15 cellular contexts compared by ENCODE assay signal in the genomic region with DNA sequence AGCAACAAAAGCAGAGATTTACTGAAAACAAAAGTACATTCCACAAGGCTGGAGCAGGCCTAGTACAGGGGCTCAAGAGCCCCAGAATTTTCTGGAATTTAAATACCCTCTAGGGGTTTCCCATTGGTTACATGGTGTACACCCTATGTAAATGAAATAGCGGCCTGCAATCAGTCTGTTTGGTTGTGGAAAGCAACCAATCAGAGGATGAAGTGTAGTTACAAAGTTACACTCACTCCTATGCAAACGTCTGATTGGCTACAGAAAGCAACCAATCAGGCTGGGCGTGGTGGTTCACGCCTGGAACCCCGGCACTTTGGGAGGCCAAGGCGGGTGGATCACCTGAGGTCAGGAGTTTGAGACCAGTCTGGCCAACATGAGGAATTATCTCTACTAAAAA. TPM values are rescaled to one million over a fixed set of nuclear protein-coding genes. Genes with fewer than 3 reads are reported as not detected.
DNase-seq lines count a peak whose midpoint lies in the region; ATAC-seq and TF ChIP-seq lines count a peak whose summit lies in the region.
"Had no signal": no experiment of that assay in that cellular context is flagged by ENCODE, and none has a peak within 500 bp of the region (broad histone marks: within the 10 kb centered on the region; RNA-seq: fewer than 3 reads in every experiment).

No MANE protein-coding gene starts in this region.

- H3K9me2 ChIP-seq in GM23338 (ENCODE audit: insufficient read depth) (no peaks in the 10 kb centered on the region), PC-3 (replicated peaks; ENCODE audit: low read length) (no peaks in the 10 kb centered on the region)

- H3K9me3 ChIP-seq in PC-3 (ENCODE audit: low read length) (no peaks in the 10 kb centered on the region), neuronal stem cell (replicated peaks in 1 of 2; ENCODE audit: control insufficient read depth in 2 of 2, insufficient read depth in 1 of 2, low read depth in 1 of 2, low read length in 2 of 2) (no peaks in the 10 kb centered on the region)

- CTCF ChIA-PET in PC-3 (lab: Charles Lee): interaction anchor here (0.6 kb wide), 1 partner anchor 31 kb away, joined by 3 read pairs; no protein-coding TSS in a partner anchor

- H3K27ac ChIP-seq in GM23338 (ENCODE audit: low read depth): peak overlapping the region; percentile 97
- H3K27ac ChIP-seq in PC-3 (ENCODE audit: low read length): 0 out of 2 replicates have a peak overlapping the region, but pooled peaks have one; percentile 88
- peak overlapping the region; percentile 39 for H3K27ac ChIP-seq in neuronal stem cell (replicated peaks; ENCODE audit: low read length)

- no peak overlapping the region for H3K14ac ChIP-seq in neuronal stem cell (ENCODE audit: low read length)

- peak overlapping the region; percentile 99 for H3K27ac Mint-ChIP-seq in GM23338
- H3K27ac Mint-ChIP-seq: activated naive CD8-positive, alpha-beta T cell treated with anti-CD3 and anti-CD28 coated beads, Interleukin-2, amount 10 ng/mL, durations not matched to agents 7 days and 5 days had no signal

- H3K4me3 Mint-ChIP-seq in GM23338: no peak overlapping the region
- H3K4me3 Mint-ChIP-seq: activated naive CD8-positive, alpha-beta T cell treated with anti-CD3 and anti-CD28 coated beads, Interleukin-2, amount 10 ng/mL, durations not matched to agents 7 days and 5 days; central memory CD8-positive, alpha-beta T cell had no signal

- H3K18ac ChIP-seq in neuronal stem cell (ENCODE audit: low read length): no peak overlapping the region

- H3K4me2 ChIP-seq in GM23338 (no peak overlapping the region), PC-3 (ENCODE audit: low read length) (no peak overlapping the region), neuronal stem cell (ENCODE audit: insufficient read depth, low read length, poor library complexity, severe bottlenecking) (no peak overlapping the region)

- H3K9ac ChIP-seq in PC-3 (ENCODE audit: low read length) (no peak overlapping the region; the same call in 1 of the 2 replicates), neuronal stem cell (ENCODE audit: low read depth, low read length, poor library complexity) (no peak overlapping the region)

- DNase-seq in GM23338 (ENCODE audit: low spot score) (peak; percentile 78), PC-3 (peak; percentile 1), fibroblast of pulmonary artery (ENCODE audit: low read depth) (peak; percentile 1), neuronal stem cell (ENCODE audit: low spot score) (no peak), COLO829 (ENCODE audit: low spot score) (no peak), UCSD-AML1 (lab: John Stamatoyannopoulos, UW; ENCODE audit: unreplicated experiment) (no peak), NCI-H526 treated with DMSO at 0.1 percent for 48 hours (lab: John Stamatoyannopoulos, UW) (no peak)
- no peak for DNase-seq in activated CD4-positive, alpha-beta T cell treated with anti-CD3 and anti-CD28 coated beads for 48 hours
- DNase-seq: activated CD4-positive, alpha-beta T cell treated with anti-CD3 and anti-CD28 coated beads for 1 hour; activated naive CD8-positive, alpha-beta T cell treated with anti-CD3 and anti-CD28 coated beads, Interleukin-2, amount 10 ng/mL, durations not matched to agents 7 days and 5 days; activated T-cell treated with anti-CD3 and anti-CD28 coated beads, Interleukin-2, amount 50 U/mL, for 1 hour; head of caudate nucleus; nucleus accumbens; stimulated activated naive CD4-positive, alpha-beta T cell treated with Interleukin-2 at 50 U/mL for 16 hours had no signal

- H3K36me3 Mint-ChIP-seq in GM23338 (ENCODE audit: low read depth): peaks cover 6% of the 10 kb centered on the region; the same call in 2 of the 3 replicates
- H3K36me3 Mint-ChIP-seq: activated naive CD8-positive, alpha-beta T cell treated with anti-CD3 and anti-CD28 coated beads, Interleukin-2, amount 10 ng/mL, durations not matched to agents 7 days and 5 days had no signal

- H2BK12ac ChIP-seq in neuronal stem cell (ENCODE audit: low read length): no peak overlapping the region

- H3K9me3 Mint-ChIP-seq in GM23338: peaks cover 8% of the 10 kb centered on the region
- H3K9me3 Mint-ChIP-seq: activated naive CD8-positive, alpha-beta T cell treated with anti-CD3 and anti-CD28 coated beads, Interleukin-2, amount 10 ng/mL, durations not matched to agents 7 days and 5 days; central memory CD8-positive, alpha-beta T cell had no signal

- H2BK15ac ChIP-seq in neuronal stem cell (ENCODE audit: low read length): no peak overlapping the region

- no peak overlapping the region for H3K4ac ChIP-seq in neuronal stem cell (ENCODE audit: low read length)

- H2AFZ ChIP-seq in GM23338 (no peak overlapping the region), PC-3 (ENCODE audit: low read length) (peak overlapping the region; percentile 23), neuronal stem cell (ENCODE audit: low read length) (peak overlapping the region; percentile 65)

- H2AK5ac ChIP-seq in neuronal stem cell (ENCODE audit: low read depth, low read length): no peak overlapping the region

- peaks cover 10% of the 10 kb centered on the region for H3K4me1 ChIP-seq in GM23338 (ENCODE audit: insufficient read depth)
- no peaks in the 10 kb centered on the region for H3K4me1 ChIP-seq in PC-3 (ENCODE audit: insufficient read depth, low read length)
- H3K4me1 ChIP-seq in neuronal stem cell (ENCODE audit: control insufficient read depth in 2 of 2, insufficient read depth in 1 of 2, low read depth in 1 of 2, low read length in 2 of 2): peaks cover 0 to 2% of the 10 kb centered on the region in 2 donors

- H3K4me1 Mint-ChIP-seq in GM23338: peaks cover 16% of the 10 kb centered on the region
- H3K4me1 Mint-ChIP-seq: activated naive CD8-positive, alpha-beta T cell treated with anti-CD3 and anti-CD28 coated beads, Interleukin-2, amount 10 ng/mL, durations not matched to agents 7 days and 5 days; central memory CD8-positive, alpha-beta T cell had no signal

- no peak overlapping the region for H4K91ac ChIP-seq in neuronal stem cell (ENCODE audit: low read depth, low read length, poor library complexity)

- H4K8ac ChIP-seq in neuronal stem cell (ENCODE audit: low read depth, low read length): no peak overlapping the region

- H4K20me1 ChIP-seq in GM23338 (replicated peaks; ENCODE audit: insufficient read depth) (no peaks in the 10 kb centered on the region), PC-3 (ENCODE audit: low read length) (no peaks in the 10 kb centered on the region)

- no peaks in the 10 kb centered on the region for H3K79me1 ChIP-seq in neuronal stem cell (ENCODE audit: low read depth, low read length)

- no CpG with 5 or more reads among the region's 6 CpGs for WGBS in neuronal stem cell (ENCODE audit: extremely low coverage in 2 of 2, insufficient read length in 2 of 2, insufficient replicate concordance in 1 of 2), 2 donors

- H3K79me2 ChIP-seq in GM23338 (replicated peaks; ENCODE audit: insufficient read depth) (no peaks in the 10 kb centered on the region), PC-3 (ENCODE audit: low read length) (no peaks in the 10 kb centered on the region)

- H3K4me3 ChIP-seq in GM23338 (no peak overlapping the region), PC-3 (ENCODE audit: low read length) (no peak overlapping the region), fibroblast of pulmonary artery (replicated peaks; ENCODE audit: low read depth, low read length) (no peak overlapping the region), neuronal stem cell (ENCODE audit: low read length in 2 of 2) (no peak overlapping the region)

- BruUV-seq in PC-3 (replicated peaks; lab: Mats Ljungman, UMichigan): no TSS peak

- intact Hi-C loops in PC-3 (cut with micrococcal nuclease): no loop called here

- no peaks in the 10 kb centered on the region for H3K27me3 ChIP-seq in GM23338 (ENCODE audit: insufficient read depth)
- H3K27me3 ChIP-seq in PC-3 (ENCODE audit: low read length): no peaks in the 10 kb centered on the region
- no peaks in the 10 kb centered on the region for H3K27me3 ChIP-seq in neuronal stem cell (ENCODE audit: control insufficient read depth in 3 of 3, insufficient read depth in 3 of 3, low read depth in 1 of 3, low read length in 3 of 3)

- H3K23ac ChIP-seq in neuronal stem cell (ENCODE audit: low read depth, low read length, poor library complexity): no peak overlapping the region

- H3K27me3 Mint-ChIP-seq in GM23338 (ENCODE audit: insufficient read depth, low read depth, poor library complexity): no peaks in the 10 kb centered on the region
- H3K27me3 Mint-ChIP-seq: activated naive CD8-positive, alpha-beta T cell treated with anti-CD3 and anti-CD28 coated beads, Interleukin-2, amount 10 ng/mL, durations not matched to agents 7 days and 5 days; central memory CD8-positive, alpha-beta T cell had no signal

- H2BK5ac ChIP-seq in neuronal stem cell (ENCODE audit: low read length): no peak overlapping the region

- TF ChIP-seq CTCF in GM23338 (conservative IDR thresholded peaks at IDR 0.05; ENCODE audit: low read depth in 2 of 2) (no peak), PC-3 (conservative IDR thresholded peaks at IDR 0.05; ENCODE audit: low read depth, low read length) (no peak), fibroblast of pulmonary artery (IDR thresholded peaks at IDR 0.05; ENCODE audit: low read length, missing control alignments) (no peak)

- ATAC-seq in GM23338 (peak; percentile 85), PC-3 (no peak)

- H3F3A ChIP-seq in GM23338 (replicated peaks; ENCODE audit: low read depth) (peaks cover 3% of the 10 kb centered on the region; the same call in 1 of the 2 replicates), PC-3 (ENCODE audit: low read length, unreplicated experiment) (peaks cover 6% of the 10 kb centered on the region)

- H3K36me3 ChIP-seq in GM23338 (ENCODE audit: insufficient read depth) (no peaks in the 10 kb centered on the region), PC-3 (ENCODE audit: low read depth, low read length) (no peaks in the 10 kb centered on the region), neuronal stem cell (replicated peaks in 1 of 2; ENCODE audit: control insufficient read depth in 2 of 2, insufficient read depth in 2 of 2, low read length in 2 of 2) (no peaks in the 10 kb centered on the region)

- POLR2A ChIA-PET in PC-3 (lab: Charles Lee; ENCODE audit: unreplicated experiment): no interaction called here

- H2BK120ac ChIP-seq in neuronal stem cell (ENCODE audit: low read depth, low read length): no peak overlapping the region

RNA-seq across cellular contexts. Expression of gene TXLNG, which starts 13.8 kb away (rescaled TPM):
- 44.8 and 48.4 TPM in 2 replicates for total RNA-seq in GM23338 (2014; rRNA removed; shearing (Covaris generic))
- 35.3 and 45.3 TPM in 2 replicates for polyA plus RNA-seq in GM23338 (2016; fragmentation: Nextera tagmentation; extraction: Ambion mirVana)
- 17.1 and 18.9 TPM in 2 replicates for total RNA-seq in PC-3 (2014; rRNA removed)
- polyA plus RNA-seq in neuronal stem cell (2013, experiment 1 of 2): 13.8 TPM
- polyA plus RNA-seq in neuronal stem cell (2013, experiment 2 of 2): 14.2 TPM

RNA-seq across cellular contexts. Expression of gene SYAP1, which starts 53.0 kb away (rescaled TPM):
- 18.0 and 19.3 TPM in 2 replicates for total RNA-seq in GM23338 (2014; rRNA removed; shearing (Covaris generic))
- polyA plus RNA-seq in GM23338 (2016; fragmentation: Nextera tagmentation; extraction: Ambion mirVana): 46.7 and 48.3 TPM in 2 replicates
- 51.9 and 55.3 TPM in 2 replicates for total RNA-seq in PC-3 (2014; rRNA removed)
- polyA plus RNA-seq in neuronal stem cell (2013, experiment 1 of 2): 11.1 TPM
- polyA plus RNA-seq in neuronal stem cell (2013, experiment 2 of 2): 11.7 TPM

RNA-seq across cellular contexts. Expression of gene CTPS2, which starts 60.0 kb away (rescaled TPM):
- total RNA-seq in GM23338 (2014; rRNA removed; shearing (Covaris generic)): 35.5 and 36.6 TPM in 2 replicates
- polyA plus RNA-seq in GM23338 (2016; fragmentation: Nextera tagmentation; extraction: Ambion mirVana): 10.4 and 16.4 TPM in 2 replicates
- total RNA-seq in PC-3 (2014; rRNA removed): 16.1 and 25.0 TPM in 2 replicates
- 19.2 TPM for polyA plus RNA-seq in neuronal stem cell (2013, experiment 1 of 2)
- polyA plus RNA-seq in neuronal stem cell (2013, experiment 2 of 2): 19.3 TPM

Comparison
In these comparisons a context has a peak if more than half of its experiments do, and no peak if none do; other contexts are left out.
1. DNase-seq: peak in GM23338 (single experiment), PC-3 (single experiment) and fibroblast of pulmonary artery (single experiment); none in neuronal stem cell (single experiment), COLO829 (single experiment), UCSD-AML1 (single experiment), NCI-H526 treated with DMSO at 0.1 percent for 48 hours (single experiment) and activated CD4-positive, alpha-beta T cell treated with anti-CD3 and anti-CD28 coated beads for 48 hours (single experiment).
2. H3K27ac ChIP-seq: peak in every context shown above with its lines; median percentile 97 in GM23338; 88 in PC-3; 39 in neuronal stem cell.